10 cellular contexts compared by ENCODE assay signal in genomic region chr3:177491301-177492031, GRCh38.
DNase-seq lines count a peak whose midpoint lies in the region; ATAC-seq and TF ChIP-seq lines count a peak whose summit lies in the region.
"Had no signal": no experiment of that assay in that cellular context is flagged by ENCODE, and none has a peak within 500 bp of the region (broad histone marks: within the 10 kb centered on the region; RNA-seq: fewer than 3 reads in every experiment).

No MANE protein-coding gene starts in this region.

- 26% methylated on average over 7 of the region's 7 CpGs for WGBS in esophagus muscularis mucosa

- peaks cover 15 to 35% (median 21%) of the 10 kb centered on the region in 4 donors for H3K4me1 ChIP-seq in esophagus muscularis mucosa

- TF ChIP-seq EP300 in neural cell (conservative IDR thresholded peaks at IDR 0.05; ENCODE audit: poor library complexity, severe bottlenecking) = peak; percentile 34
- TF ChIP-seq EP300 in esophagus muscularis mucosa (IDR thresholded peaks at IDR 0.05) = no peak

- no peak for TF ChIP-seq POLR2A in esophagus muscularis mucosa (IDR thresholded peaks at IDR 0.05; ENCODE audit: low read depth)

- H3F3A ChIP-seq in neural cell (ENCODE audit: insufficient read depth, low read length, poor library complexity, severe bottlenecking) = no peaks in the 10 kb centered on the region

- no peaks in the 10 kb centered on the region for H3K9me2 ChIP-seq in neural cell (ENCODE audit: insufficient read depth, low read length)

- no peaks in the 10 kb centered on the region for H4K20me1 ChIP-seq in neural cell (ENCODE audit: insufficient read depth)

- H3K4me2 ChIP-seq in neural cell (ENCODE audit: low read length) = no peak overlapping the region

- no peaks in the 10 kb centered on the region for H3K9me3 ChIP-seq in neural cell (ENCODE audit: low read length)
- no peaks in the 10 kb centered on the region for H3K9me3 ChIP-seq in esophagus muscularis mucosa

- no peak overlapping the region for H3K9ac ChIP-seq in neural cell (ENCODE audit: low read length)

- no peak for ATAC-seq in HG02973 (IDR thresholded peaks at IDR 0.05; ENCODE audit: unreplicated experiment)

- H3K4me3 ChIP-seq in neural cell (ENCODE audit: low read length) (no peak overlapping the region), esophagus muscularis mucosa (no peak overlapping the region)

- H3K27ac ChIP-seq in neural cell (ENCODE audit: low read length) (no peak overlapping the region), esophagus muscularis mucosa (replicated peaks in 1 of 4) (peak overlapping the region in 2 of 4 donors; percentile 5 to 8)

- intact Hi-C loops in esophagus muscularis mucosa (cut with DNase I) = no loop called here

- H2AFZ ChIP-seq in neural cell (ENCODE audit: low read depth, low read length) = no peak overlapping the region

- no peaks in the 10 kb centered on the region for H3K36me3 ChIP-seq in neural cell (ENCODE audit: insufficient read depth, low read length)
- H3K36me3 ChIP-seq in esophagus muscularis mucosa = peaks cover 0 to 4% (median 0%) of the 10 kb centered on the region in 4 donors

- TF ChIP-seq CTCF in neural cell (IDR thresholded peaks at IDR 0.05; ENCODE audit: poor library complexity, severe bottlenecking) (no peak), esophagus muscularis mucosa (IDR thresholded peaks at IDR 0.05) (no peak)

- H3K79me2 ChIP-seq in neural cell (replicated peaks; ENCODE audit: insufficient read depth, low read length) = no peaks in the 10 kb centered on the region

- H3K27me3 ChIP-seq in neural cell (ENCODE audit: insufficient read depth, low read depth, low read length) (no peaks in the 10 kb centered on the region), esophagus muscularis mucosa (no peaks in the 10 kb centered on the region)

- TF ChIP-seq RAD21 in neural cell (conservative IDR thresholded peaks at IDR 0.05) = no peak

- DNase-seq in COLO829 (ENCODE audit: low spot score) (peak; percentile 96), NCI-H774 (lab: John Stamatoyannopoulos, UW) (peak; percentile 25), fibroblast of peridontal ligament (ENCODE audit: extremely low read depth) (peak; percentile 67), esophagus muscularis mucosa (ENCODE audit: extremely low spot score) (no peak), GF-D8 (lab: John Stamatoyannopoulos, UW) (no peak)
- no peak for DNase-seq in activated CD8-positive, alpha-beta memory T cell treated with anti-CD3 and anti-CD28 coated beads, Interleukin-2, amount 50 U/mL, for 48 hours
- DNase-seq: KG1; stimulated activated CD4-positive, alpha-beta T cell treated with anti-CD3 and anti-CD28 coated beads, Interleukin-1b, Interleukin-23, amount 100 ng/mL, for 48 hours had no signal

TF ChIP-seq in neural cell, 6 proteins besides CTCF, POLR2A, EP300 and RAD21:
- TF ChIP-seq SMC3 (conservative IDR thresholded peaks at IDR 0.05; ENCODE audit: poor library complexity) (no peak), POLR2AphosphoS5 (IDR thresholded peaks at IDR 0.05) (peak; percentile 76), REST (IDR thresholded peaks at IDR 0.05; ENCODE audit: borderline replicate concordance) (peak; percentile 92)
TF ChIP-seq in neural cell: peak in this region for 2.

Comparison
In these comparisons a context has a peak if more than half of its experiments do, and no peak if none do; other contexts are left out.
1. DNase-seq: peak in COLO829 (single experiment), NCI-H774 (single experiment) and fibroblast of peridontal ligament (single experiment); none in esophagus muscularis mucosa (single experiment), activated CD8-positive, alpha-beta memory T cell treated with anti-CD3 and anti-CD28 coated beads, Interleukin-2, amount 50 U/mL, for 48 hours (single experiment) and GF-D8 (single experiment).